In genomic region chr1:9294440-9294773, GRCh38 we compare ENCODE assay signal across 9 cellular contexts. TPM values are rescaled to one million over a fixed set of nuclear protein-coding genes. Genes with fewer than 3 reads are reported as not detected.
DNase-seq lines count a peak whose midpoint lies in the region; ATAC-seq and TF ChIP-seq lines count a peak whose summit lies in the region.
"Had no signal": no experiment of that assay in that cellular context is flagged by ENCODE, and none has a peak within 500 bp of the region (broad histone marks: within the 10 kb centered on the region; RNA-seq: fewer than 3 reads in every experiment).

No MANE protein-coding gene starts in this region.

- ATAC-seq in body of pancreas, result no peak
- no peak for ATAC-seq in HG03342 (IDR thresholded peaks at IDR 0.05; ENCODE audit: unreplicated experiment)
- ATAC-seq in HG03097 (IDR thresholded peaks at IDR 0.05; ENCODE audit: low FRiP score, unreplicated experiment), result no peak

- H3K36me3 ChIP-seq in ACC112 (ENCODE audit: insufficient read depth, low read length), result no peaks in the 10 kb centered on the region
- H3K36me3 ChIP-seq in body of pancreas (replicated peaks in 1 of 2; ENCODE audit: insufficient read depth in 1 of 2, low read depth in 2 of 2), result no peaks in the 10 kb centered on the region
- no peaks in the 10 kb centered on the region for H3K36me3 ChIP-seq in muscle layer of colon (ENCODE audit: insufficient read depth, low read length)

- peak in 2 of 3 donors; percentile 25 to 41 for TF ChIP-seq POLR2A in body of pancreas (IDR thresholded peaks at IDR 0.05)

- no peak overlapping the region for H2AFZ ChIP-seq in ACC112 (ENCODE audit: low read length, unreplicated experiment)

- TF ChIP-seq CTCF in HFF-Myc (IDR thresholded peaks at IDR 0.05; ENCODE audit: low read depth, low read length, missing control alignments), result no peak
- TF ChIP-seq CTCF in body of pancreas (IDR thresholded peaks at IDR 0.05), result no peak

- H3K79me2 ChIP-seq in ACC112 (ENCODE audit: control insufficient read depth, insufficient read depth, low read length, unreplicated experiment), result peaks cover 53% of the 10 kb centered on the region

- H3K9me3 ChIP-seq in body of pancreas, result no peaks in the 10 kb centered on the region
- H3K9me3 ChIP-seq in muscle layer of colon (ENCODE audit: low read length), result no peaks in the 10 kb centered on the region

- intact Hi-C loops in body of pancreas (cut with DNase I), result no loop called here

- H3K4me1 ChIP-seq in ACC112 (ENCODE audit: control insufficient read depth, insufficient read depth, low read length, unreplicated experiment) (peaks cover 30% of the 10 kb centered on the region), body of pancreas (peaks cover 64% of the 10 kb centered on the region), muscle layer of colon (ENCODE audit: insufficient read depth, low read length) (peaks cover 42% of the 10 kb centered on the region)

- H3K9ac ChIP-seq in muscle layer of colon (ENCODE audit: low read length), result peak overlapping the region; percentile 81

- peak overlapping the region; percentile 77 for H3K4me3 ChIP-seq in ACC112 (ENCODE audit: low read depth, low read length)
- peak overlapping the region; percentile 81 for H3K4me3 ChIP-seq in HFF-Myc (replicated peaks; ENCODE audit: low read depth, low read length)
- peak overlapping the region in 1 of 2 donors; percentile 54 for H3K4me3 ChIP-seq in body of pancreas
- peak overlapping the region; percentile 76 to 89 for H3K4me3 ChIP-seq in muscle layer of colon (ENCODE audit: low read depth in 1 of 2, low read length in 2 of 2)

- peak overlapping the region; percentile 42; the same call in 1 of the 2 replicates for H3K27ac ChIP-seq in ACC112 (ENCODE audit: low read depth, low read length)
- H3K27ac ChIP-seq in body of pancreas, result peak overlapping the region in 3 of 4 donors; percentile 82 to 89 (median 83)
- H3K27ac ChIP-seq in muscle layer of colon (ENCODE audit: low read depth, low read length), result peak overlapping the region; percentile 92

- WGBS in body of pancreas, 2 donors, result 24 to 34% methylated on average over 6 of the region's 6 CpGs

- H3K27me3 ChIP-seq in ACC112 (ENCODE audit: insufficient read depth, low read length) (no peaks in the 10 kb centered on the region), body of pancreas (no peaks in the 10 kb centered on the region), muscle layer of colon (ENCODE audit: control insufficient read depth in 1 of 2, insufficient read depth in 2 of 2, low read length in 2 of 2) (no peaks in the 10 kb centered on the region)

- DNase-seq in HFF-Myc (ENCODE audit: extremely low read depth, low read depth), result no peak
- DNase-seq in body of pancreas, result peak; percentile 32 to 72 (median 50)
- DNase-seq in NCI-H2196 (lab: John Stamatoyannopoulos, UW; ENCODE audit: unreplicated experiment), result no peak
- DNase-seq in AG08396 (ENCODE audit: low spot score), result no peak
- DNase-seq: NCI-H1436 had no signal

RNA-seq across cellular contexts. Expression of gene SPSB1, which starts 1.7 kb away (rescaled TPM):
- 10 to 100 TPM; 14.5 to 16.5 TPM for total RNA-seq in body of pancreas

RNA-seq across cellular contexts. Expression of gene H6PD, which starts 59.8 kb away (rescaled TPM):
- total RNA-seq in body of pancreas, result 10 to 100 TPM; 24.1 to 35.6 TPM

Comparison
In these comparisons a context has a peak if more than half of its experiments do, and no peak if none do; other contexts are left out.
1. H3K27ac ChIP-seq: peak in every context shown above with its lines; median percentile 92 in muscle layer of colon; 83 in body of pancreas; 42 in ACC112.
2. DNase-seq: peak in body of pancreas (4 of 4); none in HFF-Myc (single experiment), NCI-H2196 (single experiment) and AG08396 (single experiment).